ENCODE assay signal across 9 cellular contexts in the genomic region with DNA sequence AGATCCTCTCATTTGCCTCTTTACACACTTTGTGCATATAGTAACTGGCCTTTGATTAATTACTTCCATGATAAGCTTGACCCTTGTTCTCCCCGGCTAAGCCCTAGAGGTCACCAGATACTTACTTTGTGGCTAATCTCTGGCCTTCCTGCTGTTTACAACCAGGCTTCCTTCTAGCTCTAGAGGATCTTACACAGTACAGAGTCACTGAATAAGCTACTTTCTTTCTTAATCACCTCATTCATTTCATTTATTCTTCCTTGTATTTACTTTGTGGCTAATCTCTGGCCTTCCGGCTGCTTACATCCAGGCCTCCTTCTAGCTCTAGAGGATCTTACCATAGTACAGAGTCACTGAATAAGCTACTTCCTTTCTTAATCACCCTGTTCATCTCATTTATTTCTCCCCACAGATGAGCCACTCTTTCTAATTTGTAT.
DNase-seq lines count a peak whose midpoint lies in the region; ATAC-seq, FAIRE-seq and TF ChIP-seq lines count a peak whose summit lies in the region.
"Had no signal": no experiment of that assay in that cellular context is flagged by ENCODE, and none has a peak within 500 bp of the region (broad histone marks: within the 10 kb centered on the region; RNA-seq: fewer than 3 reads in every experiment).

No MANE protein-coding gene starts in this region.

- peak overlapping the region; percentile 6 for H3K27ac Mint-ChIP-seq in HFFc6

- no peaks in the 10 kb centered on the region for H3K4me1 ChIP-seq in ascending aorta
- H3K4me1 ChIP-seq in kidney (ENCODE audit: control insufficient read depth in 1 of 2, insufficient read depth in 1 of 2, low read depth in 1 of 2, low read length in 2 of 2) = no peaks in the 10 kb centered on the region
- H3K4me1 ChIP-seq: Caco-2 had no signal

- H3K36me3 Mint-ChIP-seq in HFFc6 (ENCODE audit: low read depth) = 0 out of 2 replicates have a peak, but pooled peaks cover 5% of the 10 kb centered on the region

- TF ChIP-seq CTCF in AG04449 (IDR thresholded peaks at IDR 0.05; ENCODE audit: insufficient read depth, low read length, missing control alignments) (no peak), HFFc6 (IDR thresholded peaks at IDR 0.05) (peak; percentile 11; the same call in 1 of the 2 replicates), ascending aorta (IDR thresholded peaks at IDR 0.05) (peak in 2 of 3 experiments; percentile 19 to 29), kidney (IDR thresholded peaks at IDR 0.05; ENCODE audit: borderline replicate concordance, extremely low read depth, insufficient read depth) (peak; percentile 8)

- no peak for ATAC-seq in HG03039 (IDR thresholded peaks at IDR 0.05; ENCODE audit: unreplicated experiment)

- no peak for FAIRE-seq in kidney (lab: Jason Lieb, UNC)

- H3K27me3 Mint-ChIP-seq in HFFc6 (ENCODE audit: insufficient read depth) = peaks cover 19% of the 10 kb centered on the region

- intact Hi-C loops in ascending aorta (cut with DNase I) = loop anchor here (10.0 kb wide), 2 partner anchors 322 to 422 kb away; no protein-coding TSS in a partner anchor
- intact Hi-C loops in kidney (cut with DNase I) = no loop called here

- H3K4me1 Mint-ChIP-seq in HFFc6 (ENCODE audit: low read depth) = peaks cover 15% of the 10 kb centered on the region

- H3K36me3 ChIP-seq in ascending aorta = no peaks in the 10 kb centered on the region
- no peaks in the 10 kb centered on the region for H3K36me3 ChIP-seq in kidney (ENCODE audit: control insufficient read depth in 1 of 2, insufficient read depth in 2 of 2, low read length in 2 of 2)

- DNase-seq in AG04449 (ENCODE audit: low read depth, low spot score) = peak; percentile 29
- peak; percentile 29 for DNase-seq in HFFc6
- no peak for DNase-seq in ascending aorta (ENCODE audit: low spot score in 2 of 2)
- DNase-seq in kidney = no peak
- no peak for DNase-seq in stimulated activated naive CD4-positive, alpha-beta T cell treated with Interleukin-2 at 50 U/mL for 16 hours (lab: John Stamatoyannopoulos, UW)
- DNase-seq in GF-D8 (lab: John Stamatoyannopoulos, UW) = no peak
- no peak for DNase-seq in NCI-H748 treated with DMSO at 0.1 percent for 48 hours (lab: John Stamatoyannopoulos, UW)
- DNase-seq: Caco-2 had no signal

- no peak overlapping the region for H3K27ac ChIP-seq in ascending aorta
- no peak overlapping the region for H3K27ac ChIP-seq in kidney (ENCODE audit: low read depth in 2 of 2, low read length in 2 of 2)

- H3K9me3 ChIP-seq in ascending aorta (no peaks in the 10 kb centered on the region), kidney (ENCODE audit: control insufficient read depth in 1 of 2, low read length in 2 of 2) (no peaks in the 10 kb centered on the region)
- H3K9me3 ChIP-seq: Caco-2 had no signal

- H3K4me3 ChIP-seq in AG04449 (ENCODE audit: low read depth, low read length) (no peak overlapping the region), ascending aorta (no peak overlapping the region), kidney (ENCODE audit: low read length in 2 of 2) (no peak overlapping the region)

- H3K4me3 Mint-ChIP-seq in HFFc6 = no peak overlapping the region

- H3K27me3 ChIP-seq in ascending aorta = no peaks in the 10 kb centered on the region

- no peaks in the 10 kb centered on the region for H3K9me3 Mint-ChIP-seq in HFFc6

- H3K9ac ChIP-seq in kidney (ENCODE audit: low read length in 2 of 2) = no peak overlapping the region

- CTCF ChIA-PET in AG04449 (lab: Yijun Ruan, JAX) = interaction anchor here (0.6 to 2.3 kb wide), 11 partner anchors 11 to 454 kb away, joined by 3 to 12 read pairs (median 3); no protein-coding TSS in a partner anchor

- POLR2A ChIA-PET in AG04449 (lab: Yijun Ruan, JAX) = interaction anchor here (1.1 kb wide), 1 partner anchor 18 kb away, joined by 3 read pairs; no protein-coding TSS in a partner anchor

Comparison
In these comparisons a context has a peak if more than half of its experiments do, and no peak if none do; other contexts are left out.
1. DNase-seq: peak in AG04449 (single experiment) and HFFc6 (single experiment); none in ascending aorta (0 of 2), kidney (single experiment), stimulated activated naive CD4-positive, alpha-beta T cell treated with Interleukin-2 at 50 U/mL for 16 hours (single experiment), GF-D8 (single experiment) and NCI-H748 treated with DMSO at 0.1 percent for 48 hours (single experiment).